ENCODE assay signal across 1 cellular context in genomic region chr19:53642381-53643099, GRCh38.
TF ChIP-seq lines count a peak whose summit lies in the region.

No MANE protein-coding gene starts in this region.

TF ChIP-seq in GM23338, 12 proteins besides CTCF, POLR2A, EP300 and RAD21 (continued from another document):
- TF ChIP-seq, protein P1, sequence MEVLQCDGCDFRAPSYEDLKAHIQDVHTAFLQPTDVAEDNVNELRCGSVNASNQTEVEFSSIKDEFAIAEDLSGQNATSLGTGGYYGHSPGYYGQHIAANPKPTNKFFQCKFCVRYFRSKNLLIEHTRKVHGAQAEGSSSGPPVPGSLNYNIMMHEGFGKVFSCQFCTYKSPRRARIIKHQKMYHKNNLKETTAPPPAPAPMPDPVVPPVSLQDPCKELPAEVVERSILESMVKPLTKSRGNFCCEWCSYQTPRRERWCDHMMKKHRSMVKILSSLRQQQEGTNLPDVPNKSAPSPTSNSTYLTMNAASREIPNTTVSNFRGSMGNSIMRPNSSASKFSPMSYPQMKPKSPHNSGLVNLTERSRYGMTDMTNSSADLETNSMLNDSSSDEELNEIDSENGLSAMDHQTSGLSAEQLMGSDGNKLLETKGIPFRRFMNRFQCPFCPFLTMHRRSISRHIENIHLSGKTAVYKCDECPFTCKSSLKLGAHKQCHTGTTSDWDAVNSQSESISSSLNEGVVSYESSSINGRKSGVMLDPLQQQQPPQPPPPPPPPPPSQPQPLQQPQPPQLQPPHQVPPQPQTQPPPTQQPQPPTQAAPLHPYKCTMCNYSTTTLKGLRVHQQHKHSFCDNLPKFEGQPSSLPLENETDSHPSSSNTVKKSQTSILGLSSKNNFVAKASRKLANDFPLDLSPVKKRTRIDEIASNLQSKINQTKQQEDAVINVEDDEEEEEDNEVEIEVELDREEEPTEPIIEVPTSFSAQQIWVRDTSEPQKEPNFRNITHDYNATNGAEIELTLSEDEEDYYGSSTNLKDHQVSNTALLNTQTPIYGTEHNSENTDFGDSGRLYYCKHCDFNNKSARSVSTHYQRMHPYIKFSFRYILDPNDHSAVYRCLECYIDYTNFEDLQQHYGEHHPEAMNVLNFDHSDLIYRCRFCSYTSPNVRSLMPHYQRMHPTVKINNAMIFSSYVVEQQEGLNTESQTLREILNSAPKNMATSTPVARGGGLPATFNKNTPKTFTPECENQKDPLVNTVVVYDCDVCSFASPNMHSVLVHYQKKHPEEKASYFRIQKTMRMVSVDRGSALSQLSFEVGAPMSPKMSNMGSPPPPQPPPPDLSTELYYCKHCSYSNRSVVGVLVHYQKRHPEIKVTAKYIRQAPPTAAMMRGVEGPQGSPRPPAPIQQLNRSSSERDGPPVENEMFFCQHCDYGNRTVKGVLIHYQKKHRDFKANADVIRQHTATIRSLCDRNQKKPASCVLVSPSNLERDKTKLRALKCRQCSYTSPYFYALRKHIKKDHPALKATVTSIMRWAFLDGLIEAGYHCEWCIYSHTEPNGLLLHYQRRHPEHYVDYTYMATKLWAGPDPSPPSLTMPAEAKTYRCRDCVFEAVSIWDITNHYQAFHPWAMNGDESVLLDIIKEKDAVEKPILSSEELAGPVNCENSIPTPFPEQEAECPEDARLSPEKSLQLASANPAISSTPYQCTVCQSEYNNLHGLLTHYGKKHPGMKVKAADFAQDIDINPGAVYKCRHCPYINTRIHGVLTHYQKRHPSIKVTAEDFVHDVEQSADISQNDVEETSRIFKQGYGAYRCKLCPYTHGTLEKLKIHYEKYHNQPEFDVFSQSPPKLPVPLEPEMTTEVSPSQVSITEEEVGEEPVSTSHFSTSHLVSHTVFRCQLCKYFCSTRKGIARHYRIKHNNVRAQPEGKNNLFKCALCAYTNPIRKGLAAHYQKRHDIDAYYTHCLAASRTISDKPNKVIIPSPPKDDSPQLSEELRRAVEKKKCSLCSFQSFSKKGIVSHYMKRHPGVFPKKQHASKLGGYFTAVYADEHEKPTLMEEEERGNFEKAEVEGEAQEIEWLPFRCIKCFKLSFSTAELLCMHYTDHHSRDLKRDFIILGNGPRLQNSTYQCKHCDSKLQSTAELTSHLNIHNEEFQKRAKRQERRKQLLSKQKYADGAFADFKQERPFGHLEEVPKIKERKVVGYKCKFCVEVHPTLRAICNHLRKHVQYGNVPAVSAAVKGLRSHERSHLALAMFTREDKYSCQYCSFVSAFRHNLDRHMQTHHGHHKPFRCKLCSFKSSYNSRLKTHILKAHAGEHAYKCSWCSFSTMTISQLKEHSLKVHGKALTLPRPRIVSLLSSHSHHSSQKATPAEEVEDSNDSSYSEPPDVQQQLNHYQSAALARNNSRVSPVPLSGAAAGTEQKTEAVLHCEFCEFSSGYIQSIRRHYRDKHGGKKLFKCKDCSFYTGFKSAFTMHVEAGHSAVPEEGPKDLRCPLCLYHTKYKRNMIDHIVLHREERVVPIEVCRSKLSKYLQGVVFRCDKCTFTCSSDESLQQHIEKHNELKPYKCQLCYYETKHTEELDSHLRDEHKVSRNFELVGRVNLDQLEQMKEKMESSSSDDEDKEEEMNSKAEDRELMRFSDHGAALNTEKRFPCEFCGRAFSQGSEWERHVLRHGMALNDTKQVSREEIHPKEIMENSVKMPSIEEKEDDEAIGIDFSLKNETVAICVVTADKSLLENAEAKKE (CRISPR knock-in tag; IDR thresholded peaks at IDR 0.05), result no peak
- TF ChIP-seq POLR2AphosphoS5 (IDR thresholded peaks at IDR 0.05; ENCODE audit: low read depth), result no peak
- TF ChIP-seq, protein P2, sequence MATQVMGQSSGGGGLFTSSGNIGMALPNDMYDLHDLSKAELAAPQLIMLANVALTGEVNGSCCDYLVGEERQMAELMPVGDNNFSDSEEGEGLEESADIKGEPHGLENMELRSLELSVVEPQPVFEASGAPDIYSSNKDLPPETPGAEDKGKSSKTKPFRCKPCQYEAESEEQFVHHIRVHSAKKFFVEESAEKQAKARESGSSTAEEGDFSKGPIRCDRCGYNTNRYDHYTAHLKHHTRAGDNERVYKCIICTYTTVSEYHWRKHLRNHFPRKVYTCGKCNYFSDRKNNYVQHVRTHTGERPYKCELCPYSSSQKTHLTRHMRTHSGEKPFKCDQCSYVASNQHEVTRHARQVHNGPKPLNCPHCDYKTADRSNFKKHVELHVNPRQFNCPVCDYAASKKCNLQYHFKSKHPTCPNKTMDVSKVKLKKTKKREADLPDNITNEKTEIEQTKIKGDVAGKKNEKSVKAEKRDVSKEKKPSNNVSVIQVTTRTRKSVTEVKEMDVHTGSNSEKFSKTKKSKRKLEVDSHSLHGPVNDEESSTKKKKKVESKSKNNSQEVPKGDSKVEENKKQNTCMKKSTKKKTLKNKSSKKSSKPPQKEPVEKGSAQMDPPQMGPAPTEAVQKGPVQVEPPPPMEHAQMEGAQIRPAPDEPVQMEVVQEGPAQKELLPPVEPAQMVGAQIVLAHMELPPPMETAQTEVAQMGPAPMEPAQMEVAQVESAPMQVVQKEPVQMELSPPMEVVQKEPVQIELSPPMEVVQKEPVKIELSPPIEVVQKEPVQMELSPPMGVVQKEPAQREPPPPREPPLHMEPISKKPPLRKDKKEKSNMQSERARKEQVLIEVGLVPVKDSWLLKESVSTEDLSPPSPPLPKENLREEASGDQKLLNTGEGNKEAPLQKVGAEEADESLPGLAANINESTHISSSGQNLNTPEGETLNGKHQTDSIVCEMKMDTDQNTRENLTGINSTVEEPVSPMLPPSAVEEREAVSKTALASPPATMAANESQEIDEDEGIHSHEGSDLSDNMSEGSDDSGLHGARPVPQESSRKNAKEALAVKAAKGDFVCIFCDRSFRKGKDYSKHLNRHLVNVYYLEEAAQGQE (IDR thresholded peaks at IDR 0.05; ENCODE audit: unreplicated experiment), result no peak
